In genomic region chr13:23392925-23393645, GRCh38 we compare ENCODE assay signal across 1 cellular context.
TF ChIP-seq lines count a peak whose summit lies in the region.

No MANE protein-coding gene starts in this region.

TF ChIP-seq in H1, 55 proteins besides CTCF, POLR2A, EP300 and RAD21 (continued from another document):
- TF ChIP-seq CHD2 (IDR thresholded peaks at IDR 0.05; ENCODE audit: low read length): no peak
- no peak for TF ChIP-seq CBX8 (IDR thresholded peaks at IDR 0.05; ENCODE audit: borderline replicate concordance, low read depth, low read length)
- no peak for TF ChIP-seq EZH2 (IDR thresholded peaks at IDR 0.05; ENCODE audit: low read depth, low read length, severe bottlenecking)
- TF ChIP-seq RNF2 (IDR thresholded peaks at IDR 0.05; ENCODE audit: borderline replicate concordance, low read depth, low read length, missing control alignments, poor library complexity, severe bottlenecking): no peak
- no peak for TF ChIP-seq YY1 (IDR thresholded peaks at IDR 0.05; ENCODE audit: low read depth, low read length)
- TF ChIP-seq SIRT6 (IDR thresholded peaks at IDR 0.05; ENCODE audit: low read length): no peak
- TF ChIP-seq MAFK (IDR thresholded peaks at IDR 0.05; ENCODE audit: low read depth, low read length): no peak
- TF ChIP-seq SP1 (IDR thresholded peaks at IDR 0.05; ENCODE audit: low read depth, low read length): no peak
- TF ChIP-seq SAP30 (IDR thresholded peaks at IDR 0.05; ENCODE audit: insufficient read depth, insufficient replicate concordance, low read length): no peak
- TF ChIP-seq JUND (IDR thresholded peaks at IDR 0.05; ENCODE audit: low read length): no peak
- TF ChIP-seq MAX (IDR thresholded peaks at IDR 0.05): no peak
TF ChIP-seq in H1: peak in this region for 0.
